In genomic region chr20:53852691-53853450, GRCh38 we compare ENCODE assay signal across 11 cellular contexts.
"Had no signal": no experiment of that assay in that cellular context is flagged by ENCODE, and none has a peak within 500 bp of the region (broad histone marks: within the 10 kb centered on the region; RNA-seq: fewer than 3 reads in every experiment).

No MANE protein-coding gene starts in this region.

- H3K9me3 ChIP-seq: breast epithelium, esophagus muscularis mucosa had no signal

- H3K27ac Mint-ChIP-seq: activated T-cell treated with anti-CD3 and anti-CD28 coated beads, Interleukin-2, amount 50 U/mL, for 24 hours had no signal

- H3K27me3 ChIP-seq: breast epithelium, dorsolateral prefrontal cortex, esophagus muscularis mucosa had no signal

- H3K36me3 ChIP-seq: breast epithelium, esophagus muscularis mucosa had no signal

- H3K9me3 Mint-ChIP-seq: activated T-cell treated with anti-CD3 and anti-CD28 coated beads, Interleukin-2, amount 50 U/mL, for 24 hours had no signal

- H3K27ac ChIP-seq: breast epithelium, dorsolateral prefrontal cortex, esophagus muscularis mucosa had no signal

- DNase-seq: activated CD4-positive, CD25-positive, alpha-beta regulatory T cell treated with anti-CD3 and anti-CD28 coated beads, Interleukin-2, amount 50 U/mL, for 72 hours; activated gamma-delta T cell; activated T-cell treated with anti-CD3 and anti-CD28 coated beads, Interleukin-2, amount 50 U/mL, for 24 hours; aorta; dorsolateral prefrontal cortex; posterior cingulate gyrus; right cardiac atrium; stimulated activated naive CD4-positive, alpha-beta T cell treated with Interleukin-2 at 50 U/mL for 16 hours had no signal

- H3K4me3 Mint-ChIP-seq: activated T-cell treated with anti-CD3 and anti-CD28 coated beads, Interleukin-2, amount 50 U/mL, for 24 hours; neural crest cell had no signal

- H3K4me3 ChIP-seq: breast epithelium, dorsolateral prefrontal cortex, esophagus muscularis mucosa had no signal

- H3K27me3 Mint-ChIP-seq: activated T-cell treated with anti-CD3 and anti-CD28 coated beads, Interleukin-2, amount 50 U/mL, for 24 hours had no signal
